3 cellular contexts compared by ENCODE assay signal in the genomic region with DNA sequence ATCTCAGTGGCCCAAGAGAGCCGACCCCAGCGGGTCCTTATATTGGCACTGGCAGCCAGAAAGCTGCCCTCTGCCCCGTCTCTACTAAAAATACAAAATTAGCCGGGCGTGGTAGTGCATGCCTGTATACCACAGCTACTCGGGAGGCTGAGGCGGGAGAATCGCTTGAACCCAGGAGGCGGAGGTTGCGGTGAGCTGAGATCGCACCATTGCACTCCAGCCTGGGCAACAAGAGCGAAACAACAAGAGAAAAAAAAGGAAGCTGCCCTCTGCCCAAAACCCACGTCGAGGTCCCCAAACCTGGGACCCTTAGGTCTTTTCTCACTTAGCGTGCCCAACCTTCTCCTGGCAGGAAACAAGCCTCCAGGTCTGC. TPM values are rescaled to one million over a fixed set of nuclear protein-coding genes. Genes with fewer than 3 reads are reported as not detected.
DNase-seq lines count a peak whose midpoint lies in the region; ATAC-seq and TF ChIP-seq lines count a peak whose summit lies in the region.
"Not testable (repeated sequence)": the region's sequence is repeated elsewhere in the genome, so short reads cannot be mapped to it uniquely, and the experiment has no call there.
"Had no signal": no experiment of that assay in that cellular context is flagged by ENCODE, and none has a peak within 500 bp of the region (broad histone marks: within the 10 kb centered on the region; RNA-seq: fewer than 3 reads in every experiment).

No MANE protein-coding gene starts in this region.

- H3K36me3 ChIP-seq in upper lobe of right lung = peaks cover 34% of the 10 kb centered on the region

- not testable (repeated sequence) for DNase-seq in choroid plexus epithelial cell (ENCODE audit: low read depth); upper lobe of right lung

- peaks cover 14% of the 10 kb centered on the region for H3K4me1 ChIP-seq in upper lobe of right lung

- H3K27ac ChIP-seq in upper lobe of right lung = peak overlapping the region; percentile 95

- not testable (repeated sequence) for H3K27me3 ChIP-seq in upper lobe of right lung

- TF ChIP-seq CTCF in choroid plexus epithelial cell (conservative IDR thresholded peaks at IDR 0.05; ENCODE audit: low read depth, low read length); upper lobe of right lung (IDR thresholded peaks at IDR 0.05): not testable (repeated sequence)

- not testable (repeated sequence) for ATAC-seq in upper lobe of right lung

- H3K9me3 ChIP-seq in upper lobe of right lung = not testable (repeated sequence)

- H3K4me3 ChIP-seq in choroid plexus epithelial cell (ENCODE audit: low read depth, low read length) (peak overlapping the region; percentile 88), upper lobe of right lung (peak overlapping the region; percentile 97)

- intact Hi-C loops in upper lobe of right lung (cut with DNase I) = not testable (repeated sequence)

RNA-seq across cellular contexts. Expression of a gene that starts 0.9 kb away (rescaled TPM):
- total RNA-seq in upper lobe of right lung = 149 TPM

RNA-seq across cellular contexts. Expression of a gene that starts 20.6 kb away (rescaled TPM):
- total RNA-seq in upper lobe of right lung = 25.1 TPM

RNA-seq across cellular contexts. Expression of a gene that starts 24.0 kb away (rescaled TPM):
- total RNA-seq in upper lobe of right lung = 26.7 TPM

RNA-seq across cellular contexts. Expression of a gene that starts 42.3 kb away (rescaled TPM):
- not detected for total RNA-seq in upper lobe of right lung
- total RNA-seq: esophagus mucosa had no signal

RNA-seq across cellular contexts. Expression of a gene that starts 51.7 kb away (rescaled TPM):
- total RNA-seq in upper lobe of right lung = not detected
